In genomic region chr1:80882552-80882951, GRCh38 we compare ENCODE assay signal across 17 cellular contexts.
DNase-seq lines count a peak whose midpoint lies in the region; ATAC-seq, FAIRE-seq and TF ChIP-seq lines count a peak whose summit lies in the region.
"Had no signal": no experiment of that assay in that cellular context is flagged by ENCODE, and none has a peak within 500 bp of the region (broad histone marks: within the 10 kb centered on the region; RNA-seq: fewer than 3 reads in every experiment).

No MANE protein-coding gene starts in this region.

- H3K36me3 ChIP-seq in mammary epithelial cell (ENCODE audit: insufficient read depth, low read length): no peaks in the 10 kb centered on the region
- no peaks in the 10 kb centered on the region for H3K36me3 ChIP-seq in kidney epithelial cell (ENCODE audit: control insufficient read depth, insufficient read depth, low read length)

- TF ChIP-seq CTCF in A549 (IDR thresholded peaks at IDR 0.05) (no peak), mammary epithelial cell (conservative IDR thresholded peaks at IDR 0.05 in 1 of 2, IDR thresholded peaks at IDR 0.05 in 1 of 2; ENCODE audit: extremely low read depth in 1 of 2, insufficient read depth in 1 of 2, low read depth in 1 of 2, low read length in 2 of 2) (no peak), kidney epithelial cell (IDR thresholded peaks at IDR 0.05; ENCODE audit: insufficient read depth, low read length, poor library complexity, severe bottlenecking) (no peak)

- H3K9me3 ChIP-seq in A549 (no peaks in the 10 kb centered on the region), mammary epithelial cell (replicated peaks; ENCODE audit: insufficient read depth, low read length) (no peaks in the 10 kb centered on the region)

- dilution Hi-C loops in mammary epithelial cell (cut with HindIII; ENCODE audit: low sequenced_read_pairs): no loop called here

- no peaks in the 10 kb centered on the region for H4K20me1 ChIP-seq in mammary epithelial cell (ENCODE audit: insufficient read depth, low read length)

- TF ChIP-seq EP300 in A549 (IDR thresholded peaks at IDR 0.05): no peak

- CTCF ChIA-PET in A549 (lab: Yijun Ruan, JAX) (no interaction called here), mammary epithelial cell (lab: Charles Lee; ENCODE audit: low non-redundant PET) (no interaction called here)

- H3K27me3 ChIP-seq in mammary epithelial cell (ENCODE audit: insufficient read depth, low read length) (no peaks in the 10 kb centered on the region), kidney epithelial cell (ENCODE audit: control insufficient read depth, insufficient read depth, low read length) (no peaks in the 10 kb centered on the region)

- POLR2A ChIA-PET in A549 (lab: Yijun Ruan, JAX): no interaction called here

- H3K4me1 ChIP-seq in A549 (0 out of 3 replicates have a peak, but pooled peaks cover 6% of the 10 kb centered on the region), mammary epithelial cell (ENCODE audit: insufficient read depth, low read length) (no peaks in the 10 kb centered on the region)

- H3K4me2 ChIP-seq in A549 (peak overlapping the region; percentile 28; the same call in 2 of the 3 replicates), mammary epithelial cell (ENCODE audit: insufficient read depth, low read depth, low read length) (no peak overlapping the region)

- H3K27ac ChIP-seq in A549 (no peak overlapping the region), mammary epithelial cell (ENCODE audit: insufficient read depth, low read depth, low read length) (no peak overlapping the region)
- H3K27ac ChIP-seq: VCaP had no signal

- no peak overlapping the region for H3K9ac ChIP-seq in mammary epithelial cell (ENCODE audit: insufficient read depth, low read length)

- TF ChIP-seq RAD21 in A549 (conservative IDR thresholded peaks at IDR 0.05 in 1 of 2, IDR thresholded peaks at IDR 0.05 in 1 of 2): no peak

- no TSS peak for BruUV-seq in mammary epithelial cell (replicated peaks; lab: Mats Ljungman, UMichigan)

- in situ Hi-C loops in mammary epithelial cell (cut with MboI; ENCODE audit: low sequenced_read_pairs in 2 of 2): no loop called here

- WGBS in A549 (ENCODE audit: missing lambda C conversion rate): 1% methylated on average over 3 of the region's 3 CpGs
- WGBS in mammary epithelial cell (ENCODE audit: low coverage, missing lambda C conversion rate): 8% methylated on average over 3 of the region's 3 CpGs

- FAIRE-seq in A549 (lab: Jason Lieb, UNC): no peak
- FAIRE-seq in GM12891 (lab: Jason Lieb, UNC): no peak

- TF ChIP-seq POLR2A in A549 (IDR thresholded peaks at IDR 0.05; ENCODE audit: low read length) (no peak), GM12891 (IDR thresholded peaks at IDR 0.05; ENCODE audit: low read depth, low read length) (no peak)

- H2AFZ ChIP-seq in mammary epithelial cell (ENCODE audit: low read depth, low read length): no peak overlapping the region

- H3K4me3 ChIP-seq in A549 (no peak overlapping the region), mammary epithelial cell (replicated peaks in 1 of 3; ENCODE audit: insufficient read depth in 1 of 3, low read depth in 2 of 3, low read length in 3 of 3) (no peak overlapping the region), kidney epithelial cell (ENCODE audit: low read depth, low read length) (no peak overlapping the region)

- ATAC-seq in A549 (no peak), left ventricle myocardium superior (no peak)

- intact Hi-C loops in mammary epithelial cell (cut with micrococcal nuclease): no loop called here
- intact Hi-C loops in left ventricle myocardium superior (cut with micrococcal nuclease): no loop called here

- no peaks in the 10 kb centered on the region for H3K79me2 ChIP-seq in mammary epithelial cell (ENCODE audit: insufficient read depth, low read length)

- peak in 1 of 2 experiments; percentile 41 for DNase-seq in A549 (ENCODE audit: low read depth in 1 of 2, low spot score in 1 of 2)
- peak; percentile 36 for DNase-seq in HT1080 (ENCODE audit: low read depth)
- peak; percentile 22 for DNase-seq in mammary epithelial cell
- DNase-seq in kidney epithelial cell (ENCODE audit: low read depth): peak; percentile 21
- DNase-seq in left ventricle myocardium superior: no peak
- no peak for DNase-seq in GOT3 (lab: John Stamatoyannopoulos, UW)
- DNase-seq in C1 segment of cervical spinal cord (lab: John Stamatoyannopoulos, UW): no peak
- no peak for DNase-seq in GM12891 (ENCODE audit: insufficient read length, low spot score)
- DNase-seq: activated CD8-positive, alpha-beta memory T cell treated with anti-CD3 and anti-CD28 coated beads, Interleukin-2, amount 50 U/mL, for 4 hours; activated naive CD8-positive, alpha-beta T cell treated with anti-CD3 and anti-CD28 coated beads, Interleukin-2, amount 10 ng/mL, durations not matched to agents 7 days and 5 days; DMS79 treated with DMSO at 0.1 percent for 48 hours; H9; NCI-H1105; NCI-H524 treated with DMSO at 0.1 percent for 48 hours; Right ventricle myocardium superior; stimulated activated CD4-positive, alpha-beta T cell treated with anti-CD3 and anti-CD28 coated beads, Interleukin-1b, Interleukin-23, amount 100 ng/mL, for 48 hours had no signal

TF ChIP-seq in A549, 52 proteins besides CTCF, POLR2A, EP300 and RAD21:
- peak; percentile 47; the same call in 1 of the 2 replicates for TF ChIP-seq JUNB (IDR thresholded peaks at IDR 0.05)
- no peak for TF ChIP-seq KDM5A (IDR thresholded peaks at IDR 0.05)
- no peak for TF ChIP-seq HEYL (CRISPR knock-in tag; IDR thresholded peaks at IDR 0.05)
- no peak for TF ChIP-seq FOSL2 (IDR thresholded peaks at IDR 0.05)
- peak; percentile 25; the same call in 1 of the 2 replicates for TF ChIP-seq FOSL2 (CRISPR knock-in tag; IDR thresholded peaks at IDR 0.05)

TF ChIP-seq in GM12891, 5 proteins besides CTCF, POLR2A, EP300 and RAD21:
- TF ChIP-seq POLR2AphosphoS5 (IDR thresholded peaks at IDR 0.05; ENCODE audit: low read depth, low read length): no peak
- TF ChIP-seq POU2F2 (IDR thresholded peaks at IDR 0.05; ENCODE audit: low read depth, low read length): no peak
- no peak for TF ChIP-seq PAX5 (IDR thresholded peaks at IDR 0.05; ENCODE audit: insufficient read depth, low read length, severe bottlenecking)
- TF ChIP-seq SPI1 (IDR thresholded peaks at IDR 0.05; ENCODE audit: low read depth, low read length): no peak
- TF ChIP-seq TAF1 (IDR thresholded peaks at IDR 0.05; ENCODE audit: low read depth, low read length): no peak

Comparison
In these comparisons a context has a peak if more than half of its experiments do, and no peak if none do; other contexts are left out.
1. DNase-seq: peak in HT1080 (single experiment), mammary epithelial cell (single experiment) and kidney epithelial cell (single experiment); none in left ventricle myocardium superior (single experiment), GOT3 (single experiment), C1 segment of cervical spinal cord (0 of 14) and GM12891 (single experiment).